In the genomic region with DNA sequence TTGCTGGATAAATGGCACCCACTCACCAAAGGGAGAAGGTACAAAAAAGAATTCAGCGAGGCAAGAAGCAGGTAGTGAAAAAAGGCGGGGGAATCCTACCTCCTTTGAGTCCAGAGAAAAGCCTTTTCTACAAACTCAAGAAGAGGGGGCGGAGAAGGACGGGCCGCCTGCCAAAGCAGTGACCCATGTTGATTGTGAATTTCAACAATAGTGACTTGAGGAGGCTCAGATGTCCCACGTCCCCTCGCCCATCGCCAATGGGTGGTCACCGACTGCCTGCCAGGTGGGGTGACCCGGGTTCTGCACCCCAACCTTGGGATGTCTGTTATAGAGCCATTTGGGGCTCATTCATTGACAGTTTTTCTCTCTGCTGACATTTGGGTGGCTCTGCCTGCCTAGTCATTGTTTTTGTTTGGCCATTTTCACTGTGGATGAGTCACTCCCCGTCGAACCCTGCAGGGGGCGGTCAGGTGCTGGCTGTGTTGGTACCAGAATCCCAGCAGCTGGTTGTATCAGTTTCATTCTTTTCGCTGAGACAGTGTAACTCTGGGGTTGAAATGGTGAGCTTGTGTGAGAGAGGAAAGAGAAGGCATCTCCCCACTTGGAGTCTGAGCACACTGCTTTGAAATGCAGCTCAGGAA, we compare ENCODE assay signal across 2 cellular contexts.
A peak's percentile ranks its signal among the peaks of the same experiment; 100 is the strongest.
TF ChIP-seq lines count a peak whose summit lies in the region.

No MANE protein-coding gene starts in this region.

TF ChIP-seq in HCT116, 20 proteins besides CTCF, POLR2A, EP300 and RAD21 (continued from another document):
- TF ChIP-seq, protein P1, sequence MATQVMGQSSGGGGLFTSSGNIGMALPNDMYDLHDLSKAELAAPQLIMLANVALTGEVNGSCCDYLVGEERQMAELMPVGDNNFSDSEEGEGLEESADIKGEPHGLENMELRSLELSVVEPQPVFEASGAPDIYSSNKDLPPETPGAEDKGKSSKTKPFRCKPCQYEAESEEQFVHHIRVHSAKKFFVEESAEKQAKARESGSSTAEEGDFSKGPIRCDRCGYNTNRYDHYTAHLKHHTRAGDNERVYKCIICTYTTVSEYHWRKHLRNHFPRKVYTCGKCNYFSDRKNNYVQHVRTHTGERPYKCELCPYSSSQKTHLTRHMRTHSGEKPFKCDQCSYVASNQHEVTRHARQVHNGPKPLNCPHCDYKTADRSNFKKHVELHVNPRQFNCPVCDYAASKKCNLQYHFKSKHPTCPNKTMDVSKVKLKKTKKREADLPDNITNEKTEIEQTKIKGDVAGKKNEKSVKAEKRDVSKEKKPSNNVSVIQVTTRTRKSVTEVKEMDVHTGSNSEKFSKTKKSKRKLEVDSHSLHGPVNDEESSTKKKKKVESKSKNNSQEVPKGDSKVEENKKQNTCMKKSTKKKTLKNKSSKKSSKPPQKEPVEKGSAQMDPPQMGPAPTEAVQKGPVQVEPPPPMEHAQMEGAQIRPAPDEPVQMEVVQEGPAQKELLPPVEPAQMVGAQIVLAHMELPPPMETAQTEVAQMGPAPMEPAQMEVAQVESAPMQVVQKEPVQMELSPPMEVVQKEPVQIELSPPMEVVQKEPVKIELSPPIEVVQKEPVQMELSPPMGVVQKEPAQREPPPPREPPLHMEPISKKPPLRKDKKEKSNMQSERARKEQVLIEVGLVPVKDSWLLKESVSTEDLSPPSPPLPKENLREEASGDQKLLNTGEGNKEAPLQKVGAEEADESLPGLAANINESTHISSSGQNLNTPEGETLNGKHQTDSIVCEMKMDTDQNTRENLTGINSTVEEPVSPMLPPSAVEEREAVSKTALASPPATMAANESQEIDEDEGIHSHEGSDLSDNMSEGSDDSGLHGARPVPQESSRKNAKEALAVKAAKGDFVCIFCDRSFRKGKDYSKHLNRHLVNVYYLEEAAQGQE (IDR thresholded peaks at IDR 0.05; ENCODE audit: low read depth), result no peak
- TF ChIP-seq CBX3 (IDR thresholded peaks at IDR 0.05; ENCODE audit: low read depth) (no peak), JUND (IDR thresholded peaks at IDR 0.05) (no peak), SRF (IDR thresholded peaks at IDR 0.05; ENCODE audit: low read depth) (no peak), EZH2phosphoT487 (IDR thresholded peaks at IDR 0.05; ENCODE audit: borderline replicate concordance) (no peak), ZNF274 (IDR thresholded peaks at IDR 0.05; ENCODE audit: low read depth, low read length) (no peak), EGR1 (IDR thresholded peaks at IDR 0.05; ENCODE audit: low read depth) (no peak), ZFX (IDR thresholded peaks at IDR 0.05) (no peak), FOSL1 (IDR thresholded peaks at IDR 0.05; ENCODE audit: low read depth) (no peak), TCF7L2 (IDR thresholded peaks at IDR 0.05; ENCODE audit: borderline replicate concordance, extremely low read depth, insufficient read depth, insufficient read length) (no peak), POLR2AphosphoS5 (IDR thresholded peaks at IDR 0.05; ENCODE audit: low read depth, low read length) (no peak)
- TF ChIP-seq, protein P2, sequence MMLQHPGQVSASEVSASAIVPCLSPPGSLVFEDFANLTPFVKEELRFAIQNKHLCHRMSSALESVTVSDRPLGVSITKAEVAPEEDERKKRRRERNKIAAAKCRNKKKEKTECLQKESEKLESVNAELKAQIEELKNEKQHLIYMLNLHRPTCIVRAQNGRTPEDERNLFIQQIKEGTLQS (IDR thresholded peaks at IDR 0.05), result no peak

TF ChIP-seq in H1, 55 proteins besides CTCF, POLR2A, EP300 and RAD21 (continued from another document):
- TF ChIP-seq GABPA (IDR thresholded peaks at IDR 0.05; ENCODE audit: borderline replicate concordance, insufficient read depth, low read length) (no peak), EZH2 (IDR thresholded peaks at IDR 0.05; ENCODE audit: low read depth, low read length, severe bottlenecking) (no peak), SP2 (IDR thresholded peaks at IDR 0.05; ENCODE audit: low read length) (no peak), SIRT6 (IDR thresholded peaks at IDR 0.05; ENCODE audit: low read length) (no peak), BCL11A (IDR thresholded peaks at IDR 0.05; ENCODE audit: low read depth in 2 of 2, low read length in 2 of 2) (no peak), NRF1 (IDR thresholded peaks at IDR 0.05; ENCODE audit: low read depth, low read length) (no peak), CHD2 (IDR thresholded peaks at IDR 0.05; ENCODE audit: low read length) (no peak), GTF2F1 (IDR thresholded peaks at IDR 0.05; ENCODE audit: borderline replicate concordance, low read depth, low read length) (no peak), CHD1 (IDR thresholded peaks at IDR 0.05; ENCODE audit: low read depth, low read length) (no peak), KDM4A (IDR thresholded peaks at IDR 0.05; ENCODE audit: low read depth, low read length, severe bottlenecking) (no peak), TAF7 (optimal IDR thresholded peaks at IDR 0.05; ENCODE audit: borderline replicate concordance, low read depth, low read length) (no peak), E2F6 (IDR thresholded peaks at IDR 0.05) (peak; percentile 12; the same call in 1 of the 2 replicates), HDAC2 (IDR thresholded peaks at IDR 0.05; ENCODE audit: borderline replicate concordance in 1 of 2, low read depth in 2 of 2, low read length in 2 of 2) (no peak), CBX8 (IDR thresholded peaks at IDR 0.05; ENCODE audit: borderline replicate concordance, low read depth, low read length) (no peak), SAP30 (IDR thresholded peaks at IDR 0.05; ENCODE audit: insufficient read depth, insufficient replicate concordance, low read length) (no peak), PHF8 (conservative IDR thresholded peaks at IDR 0.05; ENCODE audit: low read depth, low read length) (no peak), SUZ12 (IDR thresholded peaks at IDR 0.05; ENCODE audit: low read length) (no peak), BRCA1 (IDR thresholded peaks at IDR 0.05; ENCODE audit: low read depth, low read length) (no peak), SIX5 (IDR thresholded peaks at IDR 0.05; ENCODE audit: low read depth, low read length) (no peak), KDM5A (IDR thresholded peaks at IDR 0.05; ENCODE audit: low read length) (no peak), HDAC6 (IDR thresholded peaks at IDR 0.05; ENCODE audit: low read depth, low read length) (no peak), YY1 (IDR thresholded peaks at IDR 0.05; ENCODE audit: low read depth, low read length) (no peak), ZNF274 (IDR thresholded peaks at IDR 0.05; ENCODE audit: borderline replicate concordance, extremely low read depth, low read length) (no peak), CTBP2 (IDR thresholded peaks at IDR 0.05; ENCODE audit: borderline replicate concordance, insufficient read depth, insufficient read length, low read length) (no peak)
- TF ChIP-seq, protein P3, sequence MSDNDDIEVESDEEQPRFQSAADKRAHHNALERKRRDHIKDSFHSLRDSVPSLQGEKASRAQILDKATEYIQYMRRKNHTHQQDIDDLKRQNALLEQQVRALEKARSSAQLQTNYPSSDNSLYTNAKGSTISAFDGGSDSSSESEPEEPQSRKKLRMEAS (IDR thresholded peaks at IDR 0.05), result no peak
